10 cellular contexts compared by ENCODE assay signal in genomic region chr1:93042822-93043557, GRCh38. TPM values are rescaled to one million over a fixed set of nuclear protein-coding genes. Genes with fewer than 3 reads are reported as not detected.
DNase-seq lines count a peak whose midpoint lies in the region; ATAC-seq and TF ChIP-seq lines count a peak whose summit lies in the region.
"Had no signal": no experiment of that assay in that cellular context is flagged by ENCODE, and none has a peak within 500 bp of the region (broad histone marks: within the 10 kb centered on the region; RNA-seq: fewer than 3 reads in every experiment).

No MANE protein-coding gene starts in this region.

- H3K9me3 ChIP-seq in T-helper 17 cell (ENCODE audit: control insufficient read depth, low read length, poor library complexity, severe bottlenecking) (no peaks in the 10 kb centered on the region), mucosa of rectum (ENCODE audit: control insufficient read depth in 2 of 2, low read length in 2 of 2) (no peaks in the 10 kb centered on the region)

- H3K27ac ChIP-seq in mucosa of rectum (ENCODE audit: low read depth in 2 of 2, low read length in 2 of 2) = peak overlapping the region; percentile 77 to 88

- no peaks in the 10 kb centered on the region for H3K27me3 ChIP-seq in mucosa of rectum (ENCODE audit: control insufficient read depth in 2 of 2, insufficient read depth in 2 of 2, low read length in 2 of 2)

- no peaks in the 10 kb centered on the region for H3K36me3 ChIP-seq in mucosa of rectum (ENCODE audit: control insufficient read depth in 2 of 2, insufficient read depth in 2 of 2, low read length in 2 of 2)

- H3K4me1 Mint-ChIP-seq in CD14-positive monocyte (peaks cover 12% of the 10 kb centered on the region), T-helper 17 cell (peaks cover 5% of the 10 kb centered on the region)

- peak overlapping the region in 5 of 7 donors; percentile 55 to 85 (median 75) for H3K27ac Mint-ChIP-seq in CD14-positive monocyte
- H3K27ac Mint-ChIP-seq in T-helper 17 cell = peak overlapping the region; percentile 92

- intact Hi-C loops in CD14-positive monocyte (cut with micrococcal nuclease) = no loop called here

- H3K36me3 Mint-ChIP-seq in CD14-positive monocyte (no peaks in the 10 kb centered on the region), T-helper 17 cell (ENCODE audit: low read depth) (no peaks in the 10 kb centered on the region)

- H3K4me3 Mint-ChIP-seq in CD14-positive monocyte (peak overlapping the region; percentile 16 to 44), T-helper 17 cell (peak overlapping the region; percentile 77)

- DNase-seq in CD14-positive monocyte (ENCODE audit: low spot score) (no peak), T-helper 17 cell (no peak), cerebellar nuclear complex (lab: John Stamatoyannopoulos, UW) (no peak), NAMALWA (ENCODE audit: low spot score) (no peak), NCI-H1417 (lab: John Stamatoyannopoulos, UW) (no peak), NCI-H526 treated with DMSO at 0.1 percent for 48 hours (lab: John Stamatoyannopoulos, UW) (no peak)
- DNase-seq: activated CD8-positive, alpha-beta memory T cell treated with anti-CD3 and anti-CD28 coated beads, Interleukin-2, amount 50 U/mL, for 4 hours; GOT3 had no signal

- TF ChIP-seq CTCF in CD14-positive monocyte (IDR thresholded peaks at IDR 0.05) = no peak

- H3K9me3 Mint-ChIP-seq in CD14-positive monocyte = no peaks in the 10 kb centered on the region

- H3K4me3 ChIP-seq in mucosa of rectum (ENCODE audit: low read length in 2 of 2) = peak overlapping the region; percentile 74 to 84

- H3K4me1 ChIP-seq in mucosa of rectum (ENCODE audit: control insufficient read depth in 2 of 2, insufficient read depth in 2 of 2, low read length in 2 of 2) = peaks cover 4 to 10% of the 10 kb centered on the region in 2 donors

- peaks cover 0 to 5% (median 0%) of the 10 kb centered on the region in 3 donors for H3K27me3 Mint-ChIP-seq in CD14-positive monocyte (ENCODE audit: low read depth in 3 of 3)
- H3K27me3 Mint-ChIP-seq in T-helper 17 cell = no peaks in the 10 kb centered on the region

- peak overlapping the region; percentile 68 to 74 for H3K9ac ChIP-seq in mucosa of rectum (ENCODE audit: low read depth in 1 of 2, low read length in 2 of 2)

- ATAC-seq in GM19328 (IDR thresholded peaks at IDR 0.05; ENCODE audit: unreplicated experiment) (peak; percentile 10), T-helper 17 cell (peak; percentile 8)

RNA-seq across cellular contexts. Expression of gene MTF2, which starts 36.1 kb away (rescaled TPM):
- 10 to 100 TPM; 32.5 to 56.3 TPM for polyA plus RNA-seq in CD14-positive monocyte
- 10 to 100 TPM; 37.7 to 42.4 TPM for total RNA-seq in T-helper 17 cell
